ENCODE assay signal across 8 cellular contexts in the genomic region with DNA sequence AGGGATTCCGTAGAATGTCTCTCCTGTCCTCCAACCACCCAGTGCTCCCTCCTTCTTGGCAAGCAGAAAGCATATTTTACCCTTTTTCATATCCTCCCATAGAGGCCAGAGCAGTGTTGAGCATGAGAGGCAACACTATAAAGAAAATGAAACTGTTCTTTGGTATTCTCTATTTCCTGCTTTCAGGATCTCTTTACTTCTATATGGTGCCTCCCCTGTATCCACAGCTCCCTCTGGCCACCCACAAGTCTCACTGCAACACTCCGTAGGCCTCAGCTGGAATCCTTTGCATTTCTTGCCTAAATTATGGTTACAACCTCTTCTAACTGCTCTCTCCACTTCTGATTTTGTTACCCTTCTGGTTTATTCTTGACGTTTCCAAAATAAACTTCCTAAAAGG.
A peak's percentile ranks its signal among the peaks of the same experiment; 100 is the strongest.
DNase-seq lines count a peak whose midpoint lies in the region; ATAC-seq and TF ChIP-seq lines count a peak whose summit lies in the region.

No MANE protein-coding gene starts in this region.

- H3K4me3 Mint-ChIP-seq in activated T-helper 1 cell treated with anti-CD3 and anti-CD28 coated beads, Interleukin-12 subunit alpha, Interleukin-12 subunit beta, Interleukin-2, Interleukin-4 antibody, amounts not matched to agents 30 ng/mL and 10 ng/mL and 1 ng/mL, durations not matched to agents 14 hours and 24 hours and 36 hours = no peak overlapping the region

- no peak for TF ChIP-seq POLR2A in vagina (IDR thresholded peaks at IDR 0.05)

- peaks cover 5% of the 10 kb centered on the region for H3K27me3 Mint-ChIP-seq in activated T-helper 1 cell treated with anti-CD3 and anti-CD28 coated beads, Interleukin-12 subunit alpha, Interleukin-12 subunit beta, Interleukin-2, Interleukin-4 antibody, amounts not matched to agents 30 ng/mL and 10 ng/mL and 1 ng/mL, durations not matched to agents 14 hours and 24 hours and 36 hours (ENCODE audit: insufficient read depth)

- DNase-seq in DMS 273 treated with DMSO at 0.1 percent for 48 hours (lab: John Stamatoyannopoulos, UW) (peak; percentile 65), NCI-H2196 (lab: John Stamatoyannopoulos, UW; ENCODE audit: unreplicated experiment) (peak; percentile 58), right cardiac atrium (no peak), vagina (ENCODE audit: extremely low spot score in 2 of 2) (no peak)
- peak; percentile 4 for DNase-seq in activated T-helper 1 cell treated with anti-CD3 and anti-CD28 coated beads, Interleukin-12 subunit alpha, Interleukin-12 subunit beta, Interleukin-2, Interleukin-4 antibody, amounts not matched to agents 30 ng/mL and 10 ng/mL and 1 ng/mL, durations not matched to agents 14 hours and 24 hours and 36 hours (ENCODE audit: low spot score)
- DNase-seq in stimulated activated naive CD4-positive, alpha-beta T cell (lab: John Stamatoyannopoulos, UW) = peak in 4 of 6 experiments; percentile 21 to 54 (median 43)

- ATAC-seq in GM19023 (IDR thresholded peaks at IDR 0.05; ENCODE audit: unreplicated experiment) (peak; percentile 98), HG03060 (IDR thresholded peaks at IDR 0.05; ENCODE audit: low read depth, unreplicated experiment) (peak; percentile 78), right cardiac atrium (peak; percentile 62 to 77)

- 53% methylated on average over 3 of the region's 3 CpGs for WGBS in right cardiac atrium

- no peak overlapping the region for H3K27ac ChIP-seq in right cardiac atrium (ENCODE audit: low read length)
- H3K27ac ChIP-seq in vagina = no peak overlapping the region

- H3K4me3 ChIP-seq in right cardiac atrium (ENCODE audit: low read length) (no peak overlapping the region), vagina (no peak overlapping the region)

- H3K4me1 Mint-ChIP-seq in activated T-helper 1 cell treated with anti-CD3 and anti-CD28 coated beads, Interleukin-12 subunit alpha, Interleukin-12 subunit beta, Interleukin-2, Interleukin-4 antibody, amounts not matched to agents 30 ng/mL and 10 ng/mL and 1 ng/mL, durations not matched to agents 14 hours and 24 hours and 36 hours (ENCODE audit: low read depth) = no peaks in the 10 kb centered on the region

- intact Hi-C loops in activated T-helper 1 cell treated with anti-CD3 and anti-CD28 coated beads, Interleukin-12 subunit alpha, Interleukin-12 subunit beta, Interleukin-2, Interleukin-4 antibody, amounts not matched to agents 30 ng/mL and 10 ng/mL and 1 ng/mL, durations not matched to agents 14 hours and 24 hours and 36 hours (cut with micrococcal nuclease) = loop anchor here (1.0 to 10.0 kb wide), 5 partner anchors 74 to 417 kb away; a partner anchor contains a TSS
- intact Hi-C loops in right cardiac atrium (cut with DNase I) (no loop called here), vagina (cut with DNase I) (no loop called here)

- H3K27me3 ChIP-seq in right cardiac atrium (ENCODE audit: control insufficient read depth, insufficient read depth) (no peaks in the 10 kb centered on the region), vagina (no peaks in the 10 kb centered on the region)

- no peak overlapping the region for H3K27ac Mint-ChIP-seq in activated T-helper 1 cell treated with anti-CD3 and anti-CD28 coated beads, Interleukin-12 subunit alpha, Interleukin-12 subunit beta, Interleukin-2, Interleukin-4 antibody, amounts not matched to agents 30 ng/mL and 10 ng/mL and 1 ng/mL, durations not matched to agents 14 hours and 24 hours and 36 hours

- no peaks in the 10 kb centered on the region for H3K4me1 ChIP-seq in right cardiac atrium (ENCODE audit: control insufficient read depth, insufficient read depth, low read length)
- no peaks in the 10 kb centered on the region for H3K4me1 ChIP-seq in vagina

- no peaks in the 10 kb centered on the region for H3K9me3 Mint-ChIP-seq in activated T-helper 1 cell treated with anti-CD3 and anti-CD28 coated beads, Interleukin-12 subunit alpha, Interleukin-12 subunit beta, Interleukin-2, Interleukin-4 antibody, amounts not matched to agents 30 ng/mL and 10 ng/mL and 1 ng/mL, durations not matched to agents 14 hours and 24 hours and 36 hours

- no peaks in the 10 kb centered on the region for H3K36me3 Mint-ChIP-seq in activated T-helper 1 cell treated with anti-CD3 and anti-CD28 coated beads, Interleukin-12 subunit alpha, Interleukin-12 subunit beta, Interleukin-2, Interleukin-4 antibody, amounts not matched to agents 30 ng/mL and 10 ng/mL and 1 ng/mL, durations not matched to agents 14 hours and 24 hours and 36 hours (ENCODE audit: low read depth)

- no peaks in the 10 kb centered on the region for H3K9me3 ChIP-seq in right cardiac atrium (ENCODE audit: control insufficient read depth, low read length)
- no peaks in the 10 kb centered on the region for H3K9me3 ChIP-seq in vagina

- no peak for TF ChIP-seq CTCF in vagina (IDR thresholded peaks at IDR 0.05)

- no peaks in the 10 kb centered on the region for H3K36me3 ChIP-seq in vagina

Comparison
In these comparisons a context has a peak if more than half of its experiments do, and no peak if none do; other contexts are left out.
1. DNase-seq: peak in DMS 273 treated with DMSO at 0.1 percent for 48 hours (single experiment), NCI-H2196 (single experiment), activated T-helper 1 cell treated with anti-CD3 and anti-CD28 coated beads, Interleukin-12 subunit alpha, Interleukin-12 subunit beta, Interleukin-2, Interleukin-4 antibody, amounts not matched to agents 30 ng/mL and 10 ng/mL and 1 ng/mL, durations not matched to agents 14 hours and 24 hours and 36 hours (single experiment) and stimulated activated naive CD4-positive, alpha-beta T cell (4 of 6); none in right cardiac atrium (0 of 3) and vagina (0 of 2).
2. Peak in every context shown above with its lines, with median percentiles within 50 percentile points of each other: ATAC-seq.